30 cellular contexts compared by ENCODE assay signal in the genomic region with DNA sequence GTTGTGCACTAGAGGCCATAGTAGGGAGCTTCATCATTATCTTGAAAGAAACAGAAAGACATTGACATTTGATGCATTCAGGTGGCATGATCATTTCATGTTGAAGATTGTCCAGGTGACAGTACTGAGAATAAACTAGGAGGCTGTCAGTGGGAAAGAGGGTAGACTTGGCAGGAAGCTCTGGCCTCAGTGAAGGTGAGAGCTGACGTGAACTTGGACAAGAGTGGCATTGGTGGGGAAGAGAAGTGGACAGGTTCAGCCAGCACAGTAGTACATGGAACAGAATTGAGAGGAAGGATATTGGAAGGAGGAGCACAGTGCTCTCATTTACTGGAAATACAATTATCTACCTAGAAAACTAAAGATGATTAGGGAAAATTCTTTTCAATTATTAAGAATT.
DNase-seq lines count a peak whose midpoint lies in the region; ATAC-seq and TF ChIP-seq lines count a peak whose summit lies in the region.
"Had no signal": no experiment of that assay in that cellular context is flagged by ENCODE, and none has a peak within 500 bp of the region (broad histone marks: within the 10 kb centered on the region; RNA-seq: fewer than 3 reads in every experiment).

No MANE protein-coding gene starts in this region.

- no peak for TF ChIP-seq CTCF in BE2C (IDR thresholded peaks at IDR 0.05; ENCODE audit: low read depth, low read length)
- no peak for TF ChIP-seq CTCF in WERI-Rb-1 (IDR thresholded peaks at IDR 0.05; ENCODE audit: low read depth, low read length)

- H4K8ac ChIP-seq in trophoblast cell (ENCODE audit: low read depth, low read length): no peak overlapping the region

- H3K4me1 ChIP-seq in BE2C (no peaks in the 10 kb centered on the region), trophoblast cell (ENCODE audit: control insufficient read depth in 1 of 2, insufficient read depth in 2 of 2, low read length in 2 of 2) (peaks cover 0 to 1% of the 10 kb centered on the region in 2 experiments)
- H3K4me1 ChIP-seq: A549; BLaER1; BLaER1 treated with 17β-estradiol and CSF1 and Interleukin-3, amounts not matched to agents 10 nM and 100 nM had no signal

- no peak overlapping the region for H3K4ac ChIP-seq in trophoblast cell (ENCODE audit: low read depth, low read length)

- peak overlapping the region; percentile 29 for H3K9ac ChIP-seq in trophoblast cell (ENCODE audit: low read length)
- H3K9ac ChIP-seq: BLaER1; BLaER1 treated with 17β-estradiol and CSF1 and Interleukin-3, amounts not matched to agents 10 nM and 100 nM had no signal

- no peak overlapping the region for H2BK12ac ChIP-seq in trophoblast cell (ENCODE audit: low read length)

- intact Hi-C loops in left ventricle myocardium superior (cut with micrococcal nuclease) (no loop called here), Right ventricle myocardium inferior (cut with DNase I) (no loop called here)

- H3K14ac ChIP-seq in trophoblast cell (ENCODE audit: low read length): no peak overlapping the region

- no peak overlapping the region for H3K4me3 ChIP-seq in BE2C (ENCODE audit: low read depth, low read length)
- no peak overlapping the region for H3K4me3 ChIP-seq in trophoblast cell (ENCODE audit: low read depth, low read length)
- no peak overlapping the region for H3K4me3 ChIP-seq in WERI-Rb-1 (ENCODE audit: low read depth, low read length)
- H3K4me3 ChIP-seq: A549; BLaER1; BLaER1 treated with 17β-estradiol and CSF1 and Interleukin-3, amounts not matched to agents 10 nM and 100 nM had no signal

- DNase-seq in left ventricle myocardium superior (no peak), Right ventricle myocardium inferior (ENCODE audit: missing footprints) (no peak), BE2C (peak; percentile 93), trophoblast cell (no peak), WERI-Rb-1 (no peak)
- DNase-seq in activated CD4-positive, CD25-positive, alpha-beta regulatory T cell (lab: John Stamatoyannopoulos, UW): no peak
- DNase-seq: 8988T; ACHN; AML-193; C1 segment of cervical spinal cord; Caco-2; Calu3; CD4-positive, alpha-beta memory T cell; CD4-positive, alpha-beta T cell; CD4-positive, CD25-positive, alpha-beta regulatory T cell; CD8-positive, alpha-beta memory T cell; CD8-positive, alpha-beta T cell; COR-L47; DMS 273 treated with DMSO at 0.1 percent for 48 hours; DMS153; DMS53; DMS79; DMS79 treated with DMSO at 0.1 percent for 48 hours; DND-41; EL had no signal

- H2AFZ ChIP-seq in trophoblast cell (ENCODE audit: insufficient read depth, low read length, poor library complexity): no peak overlapping the region

- no peaks in the 10 kb centered on the region for H3K79me1 ChIP-seq in trophoblast cell (ENCODE audit: low read length)

- H3K79me2 ChIP-seq in trophoblast cell (ENCODE audit: control insufficient read depth, insufficient read depth, low read length, poor library complexity): no peaks in the 10 kb centered on the region

- H3K9me3 ChIP-seq in BE2C (peaks cover 17% of the 10 kb centered on the region), trophoblast cell (ENCODE audit: insufficient read depth, low read depth, low read length) (no peaks in the 10 kb centered on the region), WERI-Rb-1 (ENCODE audit: severe bottlenecking) (peaks cover 3% of the 10 kb centered on the region)
- H3K9me3 ChIP-seq: A549 had no signal

- H3K36me3 ChIP-seq in BE2C: no peaks in the 10 kb centered on the region
- no peaks in the 10 kb centered on the region for H3K36me3 ChIP-seq in trophoblast cell (ENCODE audit: control insufficient read depth in 1 of 2, insufficient read depth in 2 of 2, low read length in 2 of 2)
- no peaks in the 10 kb centered on the region for H3K36me3 ChIP-seq in WERI-Rb-1
- H3K36me3 ChIP-seq: BLaER1; BLaER1 treated with 17β-estradiol and CSF1 and Interleukin-3, amounts not matched to agents 10 nM and 100 nM had no signal

- H3K18ac ChIP-seq in trophoblast cell (ENCODE audit: low read length): no peak overlapping the region

- WGBS in trophoblast cell (ENCODE audit: extremely low coverage, insufficient coverage, insufficient read length): no CpG with 5 or more reads among the region's 1 CpG

- peaks cover 31% of the 10 kb centered on the region for H3K27me3 ChIP-seq in BE2C
- H3K27me3 ChIP-seq in trophoblast cell (ENCODE audit: insufficient read depth, low read length): no peaks in the 10 kb centered on the region
- H3K27me3 ChIP-seq in WERI-Rb-1 (ENCODE audit: insufficient read depth, low read depth, severe bottlenecking): no peaks in the 10 kb centered on the region
- H3K27me3 ChIP-seq: BLaER1; BLaER1 treated with 17β-estradiol and CSF1 and Interleukin-3, amounts not matched to agents 10 nM and 100 nM had no signal

- no peak overlapping the region for H3K4me2 ChIP-seq in trophoblast cell (ENCODE audit: low read length)
- H3K4me2 ChIP-seq: A549; BLaER1; BLaER1 treated with 17β-estradiol and CSF1 and Interleukin-3, amounts not matched to agents 10 nM and 100 nM had no signal

- H2BK5ac ChIP-seq in trophoblast cell (ENCODE audit: low read depth, low read length, poor library complexity): no peak overlapping the region

- peak overlapping the region; percentile 82 for H3K23ac ChIP-seq in trophoblast cell (ENCODE audit: low read length)

- H2BK120ac ChIP-seq in trophoblast cell (ENCODE audit: insufficient read depth, low read length, poor library complexity): no peak overlapping the region

- H2AK5ac ChIP-seq in trophoblast cell (ENCODE audit: low read length): no peak overlapping the region

- no peak overlapping the region for H4K91ac ChIP-seq in trophoblast cell (ENCODE audit: low read depth, low read length)

- ATAC-seq in left ventricle myocardium superior (peak; percentile 44), Right ventricle myocardium inferior (no peak)
- ATAC-seq: A549; CD8-positive, alpha-beta T cell had no signal

- H3K27ac ChIP-seq in trophoblast cell (ENCODE audit: low read depth, low read length) (no peak overlapping the region), WERI-Rb-1 (no peak overlapping the region)
- H3K27ac ChIP-seq: 22Rv1; A549; BLaER1; BLaER1 treated with 17β-estradiol and CSF1 and Interleukin-3, amounts not matched to agents 10 nM and 100 nM; C4-2B had no signal

- H4K12ac ChIP-seq in trophoblast cell (ENCODE audit: low read depth, low read length): no peak overlapping the region
